Comparison of ENCODE assay signal across 24 cellular contexts in genomic region chr3:127356381-127356780, GRCh38.
"Had no signal": no experiment of that assay in that cellular context is flagged by ENCODE, and none has a peak within 500 bp of the region (broad histone marks: within the 10 kb centered on the region; RNA-seq: fewer than 3 reads in every experiment).

No MANE protein-coding gene starts in this region.

- H3K36me3 Mint-ChIP-seq: stimulated activated effector memory CD8-positive, alpha-beta T cell treated with anti-CD3 and anti-CD28 coated beads, Interleukin-12 subunit alpha, Interleukin-12 subunit beta, amount 100 ng/mL, for 72 hours; stimulated activated naive B cell treated with anti-CD40 and anti-IgM and Interleukin-4, amounts not matched to agents 10 μg/mL and 1 μg/mL and 100 μg/mL, for 72 hours had no signal

- H3K27ac Mint-ChIP-seq: naive thymus-derived CD8-positive, alpha-beta T cell; natural killer cell treated with Interleukin-12 subunit alpha and Interleukin-12 subunit beta and Interleukin-15 and Interleukin-18, amount 100 ng/mL, for 72 hours; nephron progenitor cell; progenitor cell of endocrine pancreas; stimulated activated effector memory CD8-positive, alpha-beta T cell treated with anti-CD3 and anti-CD28 coated beads, Interleukin-12 subunit alpha, Interleukin-12 subunit beta, amount 100 ng/mL, for 72 hours; stimulated activated naive B cell treated with anti-CD40 and anti-IgM and Interleukin-4, amounts not matched to agents 10 μg/mL and 1 μg/mL and 100 μg/mL, for 72 hours; stimulated activated naive CD8-positive, alpha-beta T cell treated with anti-CD3 and anti-CD28 coated beads, Interleukin-15, Interleukin-2, amounts not matched to agents 100 ng/mL and 50 ng/mL, for 24 hours had no signal

- H3K9me3 Mint-ChIP-seq: stimulated activated effector memory CD8-positive, alpha-beta T cell treated with anti-CD3 and anti-CD28 coated beads, Interleukin-12 subunit alpha, Interleukin-12 subunit beta, amount 100 ng/mL, for 72 hours had no signal

- H3K4me3 Mint-ChIP-seq: naive thymus-derived CD8-positive, alpha-beta T cell; natural killer cell treated with Interleukin-12 subunit alpha and Interleukin-12 subunit beta and Interleukin-15 and Interleukin-18, amount 100 ng/mL, for 72 hours; nephron progenitor cell; neural crest cell; stimulated activated effector memory CD8-positive, alpha-beta T cell treated with anti-CD3 and anti-CD28 coated beads, Interleukin-12 subunit alpha, Interleukin-12 subunit beta, amount 100 ng/mL, for 72 hours; stimulated activated naive B cell treated with anti-CD40 and anti-IgM and Interleukin-4, amounts not matched to agents 10 μg/mL and 1 μg/mL and 100 μg/mL, for 72 hours; stimulated activated naive CD8-positive, alpha-beta T cell treated with anti-CD3 and anti-CD28 coated beads, Interleukin-15, Interleukin-2, amounts not matched to agents 100 ng/mL and 50 ng/mL, for 24 hours had no signal

- H3K4me1 Mint-ChIP-seq: nephron progenitor cell; stimulated activated effector memory CD8-positive, alpha-beta T cell treated with anti-CD3 and anti-CD28 coated beads, Interleukin-12 subunit alpha, Interleukin-12 subunit beta, amount 100 ng/mL, for 72 hours; stimulated activated naive B cell treated with anti-CD40 and anti-IgM and Interleukin-4, amounts not matched to agents 10 μg/mL and 1 μg/mL and 100 μg/mL, for 72 hours had no signal

- DNase-seq: naive thymus-derived CD8-positive, alpha-beta T cell; nephron progenitor cell; nucleus accumbens; ovary; posterior cingulate gyrus; psoas muscle; right cardiac atrium; sigmoid colon; small intestine; stimulated activated CD4-positive, alpha-beta T cell treated with anti-CD3 and anti-CD28 coated beads, Interleukin-15, amount 100 ng/mL, for 24 hours; stimulated activated CD4-positive, alpha-beta T cell treated with anti-CD3 and anti-CD28 coated beads, Interleukin-2, amount 100 ng/mL, for 24 hours; stimulated activated CD4-positive, alpha-beta T cell treated with anti-CD3 and anti-CD28 coated beads, Interleukin-2, amount 100 ng/mL, for 48 hours; stimulated activated CD4-positive, alpha-beta T cell treated with anti-CD3 and anti-CD28 coated beads, Interleukin-4, amount 100 ng/mL, for 24 hours; stimulated activated naive B cell treated with anti-CD40 and anti-IgM and Interleukin-4, amounts not matched to agents 10 μg/mL and 1 μg/mL and 100 μg/mL, for 72 hours; stimulated activated naive CD4-positive, alpha-beta T cell treated with Interleukin-2 at 50 U/mL for 16 hours; stomach; thyroid gland; trophoblast cell; upper lobe of left lung had no signal
